1 cellular context compared by ENCODE assay signal in genomic region chr1:63731117-63732043, GRCh38.
TF ChIP-seq lines count a peak whose summit lies in the region.

No MANE protein-coding gene starts in this region.

TF ChIP-seq in A549, 52 proteins besides CTCF, POLR2A, EP300 and RAD21 (continued from another document):
- TF ChIP-seq ATOH8 (CRISPR knock-in tag; IDR thresholded peaks at IDR 0.05; ENCODE audit: low read depth) (0 out of 2 replicates have a peak, but pooled peaks have one; percentile 43), CHD2 (IDR thresholded peaks at IDR 0.05; ENCODE audit: low read length, partially characterized antibody) (no peak), FOXS1 (CRISPR knock-in tag; IDR thresholded peaks at IDR 0.05) (peak; percentile 23; the same call in 1 of the 2 replicates), BHLHE40 (IDR thresholded peaks at IDR 0.05; ENCODE audit: low read depth, low read length) (no peak), SMC3 (IDR thresholded peaks at IDR 0.05) (peak; percentile 55), TFCP2L1 (CRISPR knock-in tag; IDR thresholded peaks at IDR 0.05) (no peak; the same call in 1 of the 2 replicates), TP53 (CRISPR knock-in tag; IDR thresholded peaks at IDR 0.05) (no peak), HOXB5 (CRISPR knock-in tag; IDR thresholded peaks at IDR 0.05) (no peak), HDAC2 (IDR thresholded peaks at IDR 0.05) (peak; percentile 81), HMGXB4 (CRISPR knock-in tag; IDR thresholded peaks at IDR 0.05; ENCODE audit: borderline replicate concordance) (no peak), PHF8 (IDR thresholded peaks at IDR 0.05; ENCODE audit: borderline replicate concordance, low read depth) (no peak), FOSL2 (IDR thresholded peaks at IDR 0.05) (peak; percentile 84), FOSL2 (CRISPR knock-in tag; IDR thresholded peaks at IDR 0.05) (peak; percentile 95), CEBPB (IDR thresholded peaks at IDR 0.05) (peak in 1 of 2 experiments; percentile 81; a peak in 2 of 4 replicates), SREBF2 (IDR thresholded peaks at IDR 0.05) (no peak), CBX2 (IDR thresholded peaks at IDR 0.05; ENCODE audit: borderline replicate concordance, low read depth) (no peak), E2F6 (IDR thresholded peaks at IDR 0.05; ENCODE audit: borderline replicate concordance, low read depth) (no peak), HOXA7 (CRISPR knock-in tag; IDR thresholded peaks at IDR 0.05) (no peak), NFE2L2 (conservative IDR thresholded peaks at IDR 0.05; ENCODE audit: low read length) (no peak)
- TF ChIP-seq, protein P1, sequence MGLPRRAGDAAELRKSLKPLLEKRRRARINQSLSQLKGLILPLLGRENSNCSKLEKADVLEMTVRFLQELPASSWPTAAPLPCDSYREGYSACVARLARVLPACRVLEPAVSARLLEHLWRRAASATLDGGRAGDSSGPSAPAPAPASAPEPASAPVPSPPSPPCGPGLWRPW (IDR thresholded peaks at IDR 0.05): no peak
- TF ChIP-seq, protein P2, sequence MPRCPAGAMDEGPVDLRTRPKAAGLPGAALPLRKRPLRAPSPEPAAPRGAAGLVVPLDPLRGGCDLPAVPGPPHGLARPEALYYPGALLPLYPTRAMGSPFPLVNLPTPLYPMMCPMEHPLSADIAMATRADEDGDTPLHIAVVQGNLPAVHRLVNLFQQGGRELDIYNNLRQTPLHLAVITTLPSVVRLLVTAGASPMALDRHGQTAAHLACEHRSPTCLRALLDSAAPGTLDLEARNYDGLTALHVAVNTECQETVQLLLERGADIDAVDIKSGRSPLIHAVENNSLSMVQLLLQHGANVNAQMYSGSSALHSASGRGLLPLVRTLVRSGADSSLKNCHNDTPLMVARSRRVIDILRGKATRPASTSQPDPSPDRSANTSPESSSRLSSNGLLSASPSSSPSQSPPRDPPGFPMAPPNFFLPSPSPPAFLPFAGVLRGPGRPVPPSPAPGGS (IDR thresholded peaks at IDR 0.05): peak; percentile 79; the same call in 1 of the 3 replicates
- TF ChIP-seq, protein P3, sequence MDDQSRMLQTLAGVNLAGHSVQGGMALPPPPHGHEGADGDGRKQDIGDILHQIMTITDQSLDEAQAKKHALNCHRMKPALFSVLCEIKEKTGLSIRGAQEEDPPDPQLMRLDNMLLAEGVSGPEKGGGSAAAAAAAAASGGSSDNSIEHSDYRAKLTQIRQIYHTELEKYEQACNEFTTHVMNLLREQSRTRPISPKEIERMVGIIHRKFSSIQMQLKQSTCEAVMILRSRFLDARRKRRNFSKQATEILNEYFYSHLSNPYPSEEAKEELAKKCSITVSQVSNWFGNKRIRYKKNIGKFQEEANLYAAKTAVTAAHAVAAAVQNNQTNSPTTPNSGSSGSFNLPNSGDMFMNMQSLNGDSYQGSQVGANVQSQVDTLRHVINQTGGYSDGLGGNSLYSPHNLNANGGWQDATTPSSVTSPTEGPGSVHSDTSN (IDR thresholded peaks at IDR 0.05): peak; percentile 78
TF ChIP-seq in A549: peak in this region for 20.
